In genomic region chr6:52227495-52227894, GRCh38 we compare ENCODE assay signal across 11 cellular contexts. TPM values are rescaled to one million over a fixed set of nuclear protein-coding genes. Genes with fewer than 3 reads are reported as not detected.
A peak's percentile ranks its signal among the peaks of the same experiment; 100 is the strongest.
DNase-seq lines count a peak whose midpoint lies in the region; ATAC-seq lines count a peak whose summit lies in the region.
"Had no signal": no experiment of that assay in that cellular context is flagged by ENCODE, and none has a peak within 500 bp of the region (broad histone marks: within the 10 kb centered on the region; RNA-seq: fewer than 3 reads in every experiment).

No MANE protein-coding gene starts in this region.

- peaks cover 38% of the 10 kb centered on the region for H3K4me1 Mint-ChIP-seq in T-helper 2 cell treated with Interferon-gamma antibody and Interleukin-4, amounts not matched to agents 5 μg/mL and 100 μg/mL, for 36 hours (ENCODE audit: low read depth)

- peak; percentile 99 for ATAC-seq in GM19023 (IDR thresholded peaks at IDR 0.05; ENCODE audit: unreplicated experiment)
- peak; percentile 98 for ATAC-seq in HG02798 (IDR thresholded peaks at IDR 0.05; ENCODE audit: poor library complexity, unreplicated experiment)

- H3K36me3 Mint-ChIP-seq in T-helper 2 cell treated with Interferon-gamma antibody and Interleukin-4, amounts not matched to agents 5 μg/mL and 100 μg/mL, for 36 hours (ENCODE audit: low read depth): no peaks in the 10 kb centered on the region

- peak overlapping the region; percentile 6 for H3K4me3 Mint-ChIP-seq in T-helper 2 cell treated with Interferon-gamma antibody and Interleukin-4, amounts not matched to agents 5 μg/mL and 100 μg/mL, for 36 hours

- no peaks in the 10 kb centered on the region for H3K9me3 Mint-ChIP-seq in T-helper 2 cell treated with Interferon-gamma antibody and Interleukin-4, amounts not matched to agents 5 μg/mL and 100 μg/mL, for 36 hours

- peak; percentile 88 for DNase-seq in T-helper 2 cell treated with Interferon-gamma antibody and Interleukin-4, amounts not matched to agents 5 μg/mL and 100 μg/mL, for 36 hours (ENCODE audit: low spot score)
- DNase-seq in stimulated activated CD4-positive, alpha-beta T cell treated with anti-CD3 and anti-CD28 coated beads, Interleukin-15, amount 100 ng/mL, for 48 hours (ENCODE audit: low read depth in 2 of 2): peak; percentile 70 to 71
- no peak for DNase-seq in HUDEP-2 (lab: John Stamatoyannopoulos, UW; ENCODE audit: unreplicated experiment in 76 of 76)
- DNase-seq in NCI-H187 (lab: John Stamatoyannopoulos, UW): no peak
- no peak for DNase-seq in NCI-H345 (lab: John Stamatoyannopoulos, UW)
- no peak for DNase-seq in mesenteric fat pad (ENCODE audit: low spot score)

- peak overlapping the region; percentile 12 for H3K27ac Mint-ChIP-seq in T-helper 2 cell treated with Interferon-gamma antibody and Interleukin-4, amounts not matched to agents 5 μg/mL and 100 μg/mL, for 36 hours

- H3K27me3 Mint-ChIP-seq in T-helper 2 cell treated with Interferon-gamma antibody and Interleukin-4, amounts not matched to agents 5 μg/mL and 100 μg/mL, for 36 hours (ENCODE audit: low read depth): peaks cover 60% of the 10 kb centered on the region

RNA-seq across cellular contexts. Expression of gene IL17F, which starts 16.8 kb away (rescaled TPM):
- total RNA-seq in mesenteric fat pad: not detected
- total RNA-seq: cardiac muscle cell, lung microvascular endothelial cell, subcutaneous adipose tissue had no signal

RNA-seq across cellular contexts. Expression of gene IL17A, which starts 41.3 kb away (rescaled TPM):
- not detected for total RNA-seq in mesenteric fat pad
- total RNA-seq: cardiac muscle cell, lung microvascular endothelial cell, subcutaneous adipose tissue had no signal

RNA-seq across cellular contexts. Expression of gene MCM3, which starts 57.0 kb away (rescaled TPM):
- total RNA-seq in mesenteric fat pad: 22.2 TPM

Comparison
In these comparisons a context has a peak if more than half of its experiments do, and no peak if none do; other contexts are left out.
1. DNase-seq: peak in T-helper 2 cell treated with Interferon-gamma antibody and Interleukin-4, amounts not matched to agents 5 μg/mL and 100 μg/mL, for 36 hours (single experiment) and stimulated activated CD4-positive, alpha-beta T cell treated with anti-CD3 and anti-CD28 coated beads, Interleukin-15, amount 100 ng/mL, for 48 hours (2 of 2); none in HUDEP-2 (0 of 76), NCI-H187 (0 of 2), NCI-H345 (single experiment) and mesenteric fat pad (single experiment).